ENCODE assay signal across 9 cellular contexts in genomic region chr14:101962503-101962874, GRCh38. TPM values are rescaled to one million over a fixed set of nuclear protein-coding genes. Genes with fewer than 3 reads are reported as not detected.
DNase-seq lines count a peak whose midpoint lies in the region; ATAC-seq and TF ChIP-seq lines count a peak whose summit lies in the region.
"Had no signal": no experiment of that assay in that cellular context is flagged by ENCODE, and none has a peak within 500 bp of the region (broad histone marks: within the 10 kb centered on the region; RNA-seq: fewer than 3 reads in every experiment).

No MANE protein-coding gene starts in this region.

- DNase-seq in NCI-H1105 treated with DMSO at 0.1 percent for 48 hours (lab: John Stamatoyannopoulos, UW): peak; percentile 43
- DNase-seq in adipocyte (ENCODE audit: low read depth): peak; percentile 92
- DNase-seq in kidney tubule cell (ENCODE audit: low spot score): peak; percentile 85
- no peak for DNase-seq in stimulated activated CD4-positive, alpha-beta T cell treated with anti-CD3 and anti-CD28 coated beads, Interleukin-15, amount 100 ng/mL, for 24 hours
- DNase-seq in activated naive CD4-positive, alpha-beta T cell treated with anti-CD3 and anti-CD28 coated beads, Interleukin-2, amount 10 ng/mL, durations not matched to agents 7 days and 5 days: no peak
- DNase-seq in esophagus squamous epithelium (lab: John Stamatoyannopoulos, UW): no peak

- intact Hi-C loops in esophagus squamous epithelium (cut with DNase I): loop anchor here (5.0 kb wide), 1 partner anchor 135 kb away; no protein-coding TSS in a partner anchor

- H3K36me3 Mint-ChIP-seq in activated naive CD4-positive, alpha-beta T cell treated with anti-CD3 and anti-CD28 coated beads, Interleukin-2, amount 10 ng/mL, durations not matched to agents 7 days and 5 days: peaks cover 2% of the 10 kb centered on the region
- peaks cover 12% of the 10 kb centered on the region for H3K36me3 Mint-ChIP-seq in activated T-helper 17 cell treated with anti-CD3 and anti-CD28 coated beads, Interleukin-2, amount 50 U/mL, for 72 hours (ENCODE audit: low read depth)

- no peak overlapping the region for H3K4me3 Mint-ChIP-seq in activated naive CD4-positive, alpha-beta T cell treated with anti-CD3 and anti-CD28 coated beads, Interleukin-2, amount 10 ng/mL, durations not matched to agents 7 days and 5 days
- no peak overlapping the region for H3K4me3 Mint-ChIP-seq in activated T-helper 17 cell treated with anti-CD3 and anti-CD28 coated beads, Interleukin-2, amount 50 U/mL, for 72 hours

- no peak for ATAC-seq in activated T-helper 17 cell treated with anti-CD3 and anti-CD28 coated beads, Interleukin-2, amount 50 U/mL, for 72 hours (replicated peaks)
- ATAC-seq: Panc1 had no signal

- peak overlapping the region; percentile 13 for H3K4me3 ChIP-seq in ACC112 (ENCODE audit: low read depth, low read length)
- H3K4me3 ChIP-seq in adipocyte (ENCODE audit: low read length): no peak overlapping the region
- H3K4me3 ChIP-seq in esophagus squamous epithelium: no peak overlapping the region

- CTCF ChIA-PET in activated naive CD4-positive, alpha-beta T cell treated with anti-CD3 and anti-CD28 coated beads, Interleukin-2, amount 10 ng/mL, durations not matched to agents 7 days and 5 days (lab: Charles Lee): interaction anchor here (1.3 to 5.6 kb wide), 5 partner anchors 84 to 354 kb away, joined by 3 to 42 read pairs (median 4); no protein-coding TSS in a partner anchor

- peaks cover 14% of the 10 kb centered on the region for H3K27me3 Mint-ChIP-seq in activated naive CD4-positive, alpha-beta T cell treated with anti-CD3 and anti-CD28 coated beads, Interleukin-2, amount 10 ng/mL, durations not matched to agents 7 days and 5 days
- H3K27me3 Mint-ChIP-seq in activated T-helper 17 cell treated with anti-CD3 and anti-CD28 coated beads, Interleukin-2, amount 50 U/mL, for 72 hours: no peaks in the 10 kb centered on the region

- no peak overlapping the region for H3K27ac Mint-ChIP-seq in activated naive CD4-positive, alpha-beta T cell treated with anti-CD3 and anti-CD28 coated beads, Interleukin-2, amount 10 ng/mL, durations not matched to agents 7 days and 5 days
- H3K27ac Mint-ChIP-seq in activated T-helper 17 cell treated with anti-CD3 and anti-CD28 coated beads, Interleukin-2, amount 50 U/mL, for 72 hours: no peak overlapping the region

- peak overlapping the region; percentile 63 for H3K27ac ChIP-seq in ACC112 (ENCODE audit: low read depth, low read length)
- peak overlapping the region in 2 of 4 donors; percentile 50 to 60 for H3K27ac ChIP-seq in esophagus squamous epithelium

- no peak for TF ChIP-seq POLR2A in esophagus squamous epithelium (IDR thresholded peaks at IDR 0.05)

- WGBS in esophagus squamous epithelium, 2 donors: 40 to 54% methylated on average over 5 of the region's 5 CpGs

- no peak for TF ChIP-seq CTCF in esophagus squamous epithelium (IDR thresholded peaks at IDR 0.05)

- H3K36me3 ChIP-seq in ACC112 (ENCODE audit: insufficient read depth, low read length) (no peaks in the 10 kb centered on the region), adipocyte (ENCODE audit: control insufficient read depth, insufficient read depth, low read length, severe bottlenecking) (no peaks in the 10 kb centered on the region), esophagus squamous epithelium (no peaks in the 10 kb centered on the region)

- H3K9me3 ChIP-seq in adipocyte (ENCODE audit: control insufficient read depth, low read length) (no peaks in the 10 kb centered on the region), esophagus squamous epithelium (no peaks in the 10 kb centered on the region)

- no peaks in the 10 kb centered on the region for H3K9me3 Mint-ChIP-seq in activated naive CD4-positive, alpha-beta T cell treated with anti-CD3 and anti-CD28 coated beads, Interleukin-2, amount 10 ng/mL, durations not matched to agents 7 days and 5 days
- no peaks in the 10 kb centered on the region for H3K9me3 Mint-ChIP-seq in activated T-helper 17 cell treated with anti-CD3 and anti-CD28 coated beads, Interleukin-2, amount 50 U/mL, for 72 hours

- peaks cover 24% of the 10 kb centered on the region for H3K4me1 ChIP-seq in ACC112 (ENCODE audit: control insufficient read depth, insufficient read depth, low read length, unreplicated experiment)
- H3K4me1 ChIP-seq in adipocyte (ENCODE audit: control insufficient read depth, insufficient read depth, low read length): peaks cover 27% of the 10 kb centered on the region
- H3K4me1 ChIP-seq in esophagus squamous epithelium: peaks cover 8 to 54% (median 33%) of the 10 kb centered on the region in 3 donors

- H3K27me3 ChIP-seq in ACC112 (ENCODE audit: insufficient read depth, low read length): no peaks in the 10 kb centered on the region
- H3K27me3 ChIP-seq in adipocyte (replicated peaks; ENCODE audit: control insufficient read depth, insufficient read depth, low read length): no peaks in the 10 kb centered on the region
- no peaks in the 10 kb centered on the region for H3K27me3 ChIP-seq in esophagus squamous epithelium

- H2AFZ ChIP-seq in ACC112 (ENCODE audit: low read length, unreplicated experiment): no peak overlapping the region

- peak overlapping the region; percentile 38 for H3K9ac ChIP-seq in adipocyte (ENCODE audit: low read length)

- peaks cover 33% of the 10 kb centered on the region for H3K4me1 Mint-ChIP-seq in activated naive CD4-positive, alpha-beta T cell treated with anti-CD3 and anti-CD28 coated beads, Interleukin-2, amount 10 ng/mL, durations not matched to agents 7 days and 5 days
- H3K4me1 Mint-ChIP-seq in activated T-helper 17 cell treated with anti-CD3 and anti-CD28 coated beads, Interleukin-2, amount 50 U/mL, for 72 hours: peaks cover 24% of the 10 kb centered on the region

- H3K79me2 ChIP-seq in ACC112 (ENCODE audit: control insufficient read depth, insufficient read depth, low read length, unreplicated experiment): peaks cover 38% of the 10 kb centered on the region

RNA-seq across cellular contexts. Expression of gene DYNC1H1, which starts 1.9 kb away (rescaled TPM):
- total RNA-seq in activated T-helper 17 cell treated with anti-CD3 and anti-CD28 coated beads, Interleukin-2, amount 50 U/mL, for 72 hours: 100 to 1,000 TPM; 319 to 383 TPM
- 100 to 1,000 TPM; 261 to 376 (median 317) TPM for total RNA-seq in esophagus squamous epithelium

Comparison
In these comparisons a context has a peak if more than half of its experiments do, and no peak if none do; other contexts are left out.
1. DNase-seq: peak in NCI-H1105 treated with DMSO at 0.1 percent for 48 hours (single experiment), adipocyte (single experiment) and kidney tubule cell (single experiment); none in stimulated activated CD4-positive, alpha-beta T cell treated with anti-CD3 and anti-CD28 coated beads, Interleukin-15, amount 100 ng/mL, for 24 hours (single experiment), activated naive CD4-positive, alpha-beta T cell treated with anti-CD3 and anti-CD28 coated beads, Interleukin-2, amount 10 ng/mL, durations not matched to agents 7 days and 5 days (single experiment) and esophagus squamous epithelium (single experiment).